9 cellular contexts compared by ENCODE assay signal in genomic region chr14:77322209-77322902, GRCh38. TPM values are rescaled to one million over a fixed set of nuclear protein-coding genes. Genes with fewer than 3 reads are reported as not detected.
DNase-seq lines count a peak whose midpoint lies in the region; ATAC-seq, FAIRE-seq and TF ChIP-seq lines count a peak whose summit lies in the region.
"Had no signal": no experiment of that assay in that cellular context is flagged by ENCODE, and none has a peak within 500 bp of the region (broad histone marks: within the 10 kb centered on the region; RNA-seq: fewer than 3 reads in every experiment).

No MANE protein-coding gene starts in this region.

- TF ChIP-seq CTCF in esophagus squamous epithelium (IDR thresholded peaks at IDR 0.05): no peak
- TF ChIP-seq CTCF in GM20000 (IDR thresholded peaks at IDR 0.05; ENCODE audit: extremely low read depth, missing control alignments): no peak

- no peak for ATAC-seq in GM21515 (IDR thresholded peaks at IDR 0.05; ENCODE audit: unreplicated experiment)
- ATAC-seq in GM21528 (IDR thresholded peaks at IDR 0.05; ENCODE audit: low FRiP score, unreplicated experiment): no peak

- H3K4me3 ChIP-seq in esophagus squamous epithelium: peak overlapping the region in 3 of 4 donors; percentile 81 to 100 (median 99)
- peak overlapping the region; percentile 97 for H3K4me3 ChIP-seq in skeletal muscle cell (ENCODE audit: low read depth, low read length)

- H3K4me1 ChIP-seq in esophagus squamous epithelium: peaks cover 5 to 24% (median 11%) of the 10 kb centered on the region in 3 donors

- no peaks in the 10 kb centered on the region for H3K27me3 ChIP-seq in esophagus squamous epithelium

- H3K27ac ChIP-seq in esophagus squamous epithelium: peak overlapping the region; percentile 96 to 99 (median 99)

- H3K36me3 ChIP-seq in esophagus squamous epithelium: no peaks in the 10 kb centered on the region

- TF ChIP-seq POLR2A in esophagus squamous epithelium (IDR thresholded peaks at IDR 0.05): no peak

- FAIRE-seq in GM19239 (lab: Jason Lieb, UNC): peak; percentile 37
- FAIRE-seq: islet of Langerhans had no signal

- WGBS in esophagus squamous epithelium, 2 donors: 58 to 65% methylated on average over 5 of the region's 5 CpGs

- DNase-seq in GM19239 (ENCODE audit: insufficient read length, low spot score) (no peak), RKO (ENCODE audit: low spot score) (peak; percentile 20), esophagus squamous epithelium (lab: John Stamatoyannopoulos, UW) (no peak), skeletal muscle cell (ENCODE audit: low read depth) (no peak), DMS 273 (lab: John Stamatoyannopoulos, UW; ENCODE audit: unreplicated experiment) (no peak), GM20000 (ENCODE audit: low spot score) (no peak)

- intact Hi-C loops in esophagus squamous epithelium (cut with DNase I): no loop called here

- no peaks in the 10 kb centered on the region for H3K9me3 ChIP-seq in esophagus squamous epithelium

RNA-seq across cellular contexts. Expression of gene GSTZ1, which starts 1.5 kb away (rescaled TPM):
- 10 to 100 TPM; 22.0 to 44.4 (median 28.1) TPM for total RNA-seq in esophagus squamous epithelium

RNA-seq across cellular contexts. Expression of gene POMT2, which starts 1.7 kb away (rescaled TPM):
- 10 to 100 TPM in 1 of 4 donors, 1 to 10 TPM in 3; 7.3 to 16.0 (median 8.4) TPM for total RNA-seq in esophagus squamous epithelium

RNA-seq across cellular contexts. Expression of gene NGB, which starts 51.4 kb away (rescaled TPM):
- not detected for total RNA-seq in esophagus squamous epithelium

RNA-seq across cellular contexts. Expression of gene TMED8, which starts 54.5 kb away (rescaled TPM):
- 1 to 10 TPM; 4.4 to 9.3 (median 8.0) TPM for total RNA-seq in esophagus squamous epithelium

RNA-seq across cellular contexts. Expression of gene SAMD15, which starts 54.8 kb away (rescaled TPM):
- under 1 TPM; 0.12 to 0.48 (median 0.40) TPM for total RNA-seq in esophagus squamous epithelium
